14 cellular contexts compared by ENCODE assay signal in genomic region chr6:166312832-166313231, GRCh38. TPM values are rescaled to one million over a fixed set of nuclear protein-coding genes. Genes with fewer than 3 reads are reported as not detected.
"Had no signal": no experiment of that assay in that cellular context is flagged by ENCODE, and none has a peak within 500 bp of the region (broad histone marks: within the 10 kb centered on the region; RNA-seq: fewer than 3 reads in every experiment).

No MANE protein-coding gene starts in this region.

- H3K9ac ChIP-seq: KMS-11 had no signal

- DNase-seq: NCI-H1048, NCI-H1436 treated with DMSO at 0.1 percent for 48 hours, NCI-H187 treated with DMSO at 0.1 percent for 48 hours, NCI-H2029 treated with DMSO at 0.1 percent for 48 hours, NCI-H2227 treated with DMSO at 0.1 percent for 48 hours, NCI-H510A, NCI-H524 treated with DMSO at 0.1 percent for 48 hours had no signal

- H3K27ac ChIP-seq: KMS-11, RWPE1 had no signal

- H3K4me2 ChIP-seq: KMS-11 had no signal

- ATAC-seq: Panc1 had no signal

RNA-seq across cellular contexts. Expression of gene PRR18, which starts 4.6 kb away (rescaled TPM):
- total RNA-seq: HT1080, IMR-90, PC-3, SK-MEL-5 had no signal
- polyA plus RNA-seq: IMR-90 had no signal
